In the genomic region with DNA sequence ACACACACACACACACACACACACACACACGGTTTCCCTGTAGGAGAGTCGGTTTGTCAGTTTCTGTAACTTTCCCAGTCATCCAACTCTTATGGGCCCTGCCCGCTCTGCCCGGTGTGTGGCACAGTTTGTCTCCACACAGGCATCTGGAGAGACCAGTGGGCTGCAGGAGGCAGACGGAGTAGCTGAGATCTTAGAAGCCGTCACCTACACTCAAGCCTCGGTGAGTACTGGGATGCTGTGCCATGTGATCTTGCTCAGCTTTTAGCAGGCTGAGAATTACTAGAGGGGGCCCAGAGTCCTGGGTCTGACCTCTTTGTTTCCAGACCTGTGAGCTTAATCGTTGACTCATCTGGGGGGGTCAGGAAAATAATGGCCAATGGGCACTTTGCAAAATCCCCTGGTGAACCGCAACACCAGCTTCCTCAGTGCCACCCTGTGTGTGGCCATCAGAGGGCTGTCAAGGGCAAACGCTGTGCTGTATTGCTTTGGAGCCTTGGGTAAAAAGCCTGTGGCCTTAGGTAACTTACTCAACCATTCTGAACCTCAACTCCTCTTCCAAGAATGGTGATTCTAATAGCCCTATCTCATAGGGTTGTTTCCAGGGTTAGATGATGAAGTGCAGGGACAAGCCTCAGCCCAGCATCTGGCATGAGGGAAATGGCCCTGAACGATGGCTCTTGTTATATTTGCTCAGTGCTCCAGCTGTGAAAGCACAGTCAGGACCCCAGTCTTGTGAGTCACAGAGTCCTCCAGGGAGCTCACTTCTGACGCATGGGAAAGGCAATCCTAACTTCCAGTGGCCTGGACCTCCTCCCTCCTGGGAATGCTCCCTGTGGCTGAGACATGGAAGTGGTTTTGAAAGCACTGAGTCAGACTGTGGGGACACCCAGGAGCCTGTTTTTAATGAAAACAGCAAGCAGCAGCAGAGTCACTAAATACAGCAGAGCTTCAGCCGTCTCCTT, we compare ENCODE assay signal across 10 cellular contexts. TPM values are rescaled to one million over a fixed set of nuclear protein-coding genes. Genes with fewer than 3 reads are reported as not detected.
DNase-seq lines count a peak whose midpoint lies in the region; ATAC-seq and TF ChIP-seq lines count a peak whose summit lies in the region.
"Had no signal": no experiment of that assay in that cellular context is flagged by ENCODE, and none has a peak within 500 bp of the region (broad histone marks: within the 10 kb centered on the region; RNA-seq: fewer than 3 reads in every experiment).

No MANE protein-coding gene starts in this region.

- ATAC-seq in left lung (peak; percentile 74), GM21526 (IDR thresholded peaks at IDR 0.05; ENCODE audit: low FRiP score, unreplicated experiment) (no peak)

- H3K36me3 ChIP-seq in left lung, result no peaks in the 10 kb centered on the region

- TF ChIP-seq CTCF in left lung (IDR thresholded peaks at IDR 0.05) (no peak), GM13976 (IDR thresholded peaks at IDR 0.05; ENCODE audit: borderline replicate concordance, control extremely low read depth, extremely low read depth, insufficient read depth, missing control alignments) (no peak)

- H3K4me3 ChIP-seq in left lung, result no peak overlapping the region

- peak overlapping the region in 1 of 2 donors; percentile 44 for H3K27ac ChIP-seq in left lung

- DNase-seq in SIG-M5 treated with dmso at 0.1 percent for 504 hours (lab: John Stamatoyannopoulos, UW; ENCODE audit: unreplicated experiment) (peak; percentile 20), SIG-M5 (lab: John Stamatoyannopoulos, UW) (no peak), astrocyte of the hippocampus (ENCODE audit: low read depth, low spot score) (peak; percentile 97), left lung (peak in 1 of 2 donors; percentile 62), GM13976 (ENCODE audit: low spot score) (no peak), activated gamma-delta T cell (lab: John Stamatoyannopoulos, UW) (no peak)
- no peak for DNase-seq in stimulated activated CD4-positive, alpha-beta T cell treated with anti-CD3 and anti-CD28 coated beads, Interleukin-4, amount 100 ng/mL, for 4 hours

- H3K9me3 ChIP-seq in left lung, result no peaks in the 10 kb centered on the region

- intact Hi-C loops in left lung (cut with DNase I), result no loop called here

- H3K27me3 ChIP-seq in left lung, result no peaks in the 10 kb centered on the region

- in situ Hi-C loops in GM13976 (cut with MboI; ENCODE audit: low sequenced_read_pairs, unreplicated experiment), result loop anchor here (10.0 kb wide), 1 partner anchor 145 kb away; no protein-coding TSS in a partner anchor

- H3K4me1 ChIP-seq in left lung, result peaks cover 3 to 18% of the 10 kb centered on the region in 2 donors

RNA-seq across cellular contexts. Expression of a gene that starts 45.6 kb away (rescaled TPM):
- total RNA-seq in left lung, result 10 to 100 TPM; 42.7 to 58.4 TPM
- total RNA-seq: CD4-positive, CD25-positive, alpha-beta regulatory T cell; mononuclear cell had no signal

Comparison
In these comparisons a context has a peak if more than half of its experiments do, and no peak if none do; other contexts are left out.
1. DNase-seq: peak in SIG-M5 treated with dmso at 0.1 percent for 504 hours (single experiment) and astrocyte of the hippocampus (single experiment); none in SIG-M5 (single experiment), GM13976 (single experiment), activated gamma-delta T cell (single experiment) and stimulated activated CD4-positive, alpha-beta T cell treated with anti-CD3 and anti-CD28 coated beads, Interleukin-4, amount 100 ng/mL, for 4 hours (0 of 2).